1 cellular context compared by ENCODE assay signal in the genomic region with DNA sequence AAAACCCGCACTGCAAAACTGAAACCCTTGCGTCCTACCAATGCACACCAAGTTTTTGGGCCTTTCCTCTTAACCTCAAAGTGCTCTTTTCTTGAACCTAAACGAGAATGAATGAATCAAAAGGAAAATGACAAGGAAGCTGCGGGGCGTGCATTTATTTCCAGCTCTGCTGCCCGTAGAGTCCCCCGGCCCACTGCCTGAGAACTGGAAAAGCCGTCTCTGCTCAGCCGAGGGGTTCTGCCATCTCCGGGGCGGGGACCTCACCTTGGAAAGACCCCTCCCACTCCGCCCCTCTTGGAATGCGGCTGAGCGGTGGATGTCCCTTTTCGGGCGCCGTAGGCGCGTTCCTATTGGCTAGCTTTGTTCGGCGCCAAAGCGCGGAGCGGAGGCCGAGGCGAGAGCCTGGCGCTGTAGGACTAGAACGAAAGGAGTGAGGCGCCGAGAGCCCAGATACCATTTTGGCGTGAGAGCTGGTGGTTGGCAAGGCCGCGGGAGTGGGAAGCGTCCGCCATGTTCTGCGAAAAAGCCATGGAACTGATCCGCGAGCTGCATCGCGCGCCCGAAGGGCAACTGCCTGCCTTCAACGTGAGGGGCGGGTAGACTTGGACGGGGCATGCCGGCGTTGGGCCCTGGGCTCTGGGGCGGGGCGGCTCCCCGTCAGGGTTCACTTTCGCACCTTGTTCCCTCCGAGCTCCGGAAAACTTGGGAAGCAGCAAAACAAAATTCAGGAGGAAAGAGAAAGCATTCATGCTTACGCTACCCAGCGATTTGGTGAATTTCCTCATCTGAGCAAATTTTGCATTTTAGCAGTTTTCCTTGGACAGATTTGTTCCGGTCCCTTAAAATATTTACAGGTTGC.
TF ChIP-seq lines count a peak whose summit lies in the region.

A gene (plus strand): TSS at position 363 of the 859 bp plus-strand sequence. CDS start 148 bp downstream, at position 511.

TF ChIP-seq in WTC11, 78 proteins besides CTCF, POLR2A, EP300 and RAD21 (continued from another document and continues in another):
- TF ChIP-seq, protein P1, sequence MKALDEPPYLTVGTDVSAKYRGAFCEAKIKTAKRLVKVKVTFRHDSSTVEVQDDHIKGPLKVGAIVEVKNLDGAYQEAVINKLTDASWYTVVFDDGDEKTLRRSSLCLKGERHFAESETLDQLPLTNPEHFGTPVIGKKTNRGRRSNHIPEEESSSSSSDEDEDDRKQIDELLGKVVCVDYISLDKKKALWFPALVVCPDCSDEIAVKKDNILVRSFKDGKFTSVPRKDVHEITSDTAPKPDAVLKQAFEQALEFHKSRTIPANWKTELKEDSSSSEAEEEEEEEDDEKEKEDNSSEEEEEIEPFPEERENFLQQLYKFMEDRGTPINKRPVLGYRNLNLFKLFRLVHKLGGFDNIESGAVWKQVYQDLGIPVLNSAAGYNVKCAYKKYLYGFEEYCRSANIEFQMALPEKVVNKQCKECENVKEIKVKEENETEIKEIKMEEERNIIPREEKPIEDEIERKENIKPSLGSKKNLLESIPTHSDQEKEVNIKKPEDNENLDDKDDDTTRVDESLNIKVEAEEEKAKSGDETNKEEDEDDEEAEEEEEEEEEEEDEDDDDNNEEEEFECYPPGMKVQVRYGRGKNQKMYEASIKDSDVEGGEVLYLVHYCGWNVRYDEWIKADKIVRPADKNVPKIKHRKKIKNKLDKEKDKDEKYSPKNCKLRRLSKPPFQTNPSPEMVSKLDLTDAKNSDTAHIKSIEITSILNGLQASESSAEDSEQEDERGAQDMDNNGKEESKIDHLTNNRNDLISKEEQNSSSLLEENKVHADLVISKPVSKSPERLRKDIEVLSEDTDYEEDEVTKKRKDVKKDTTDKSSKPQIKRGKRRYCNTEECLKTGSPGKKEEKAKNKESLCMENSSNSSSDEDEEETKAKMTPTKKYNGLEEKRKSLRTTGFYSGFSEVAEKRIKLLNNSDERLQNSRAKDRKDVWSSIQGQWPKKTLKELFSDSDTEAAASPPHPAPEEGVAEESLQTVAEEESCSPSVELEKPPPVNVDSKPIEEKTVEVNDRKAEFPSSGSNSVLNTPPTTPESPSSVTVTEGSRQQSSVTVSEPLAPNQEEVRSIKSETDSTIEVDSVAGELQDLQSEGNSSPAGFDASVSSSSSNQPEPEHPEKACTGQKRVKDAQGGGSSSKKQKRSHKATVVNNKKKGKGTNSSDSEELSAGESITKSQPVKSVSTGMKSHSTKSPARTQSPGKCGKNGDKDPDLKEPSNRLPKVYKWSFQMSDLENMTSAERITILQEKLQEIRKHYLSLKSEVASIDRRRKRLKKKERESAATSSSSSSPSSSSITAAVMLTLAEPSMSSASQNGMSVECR (CRISPR knock-in tag; IDR thresholded peaks at IDR 0.05; ENCODE audit: borderline replicate concordance), result peak; percentile 93; the same call in 1 of the 2 replicates
- no peak for TF ChIP-seq GRHL2 (CRISPR knock-in tag; IDR thresholded peaks at IDR 0.05; ENCODE audit: insufficient replicate concordance, severe bottlenecking)
- TF ChIP-seq, protein P2, sequence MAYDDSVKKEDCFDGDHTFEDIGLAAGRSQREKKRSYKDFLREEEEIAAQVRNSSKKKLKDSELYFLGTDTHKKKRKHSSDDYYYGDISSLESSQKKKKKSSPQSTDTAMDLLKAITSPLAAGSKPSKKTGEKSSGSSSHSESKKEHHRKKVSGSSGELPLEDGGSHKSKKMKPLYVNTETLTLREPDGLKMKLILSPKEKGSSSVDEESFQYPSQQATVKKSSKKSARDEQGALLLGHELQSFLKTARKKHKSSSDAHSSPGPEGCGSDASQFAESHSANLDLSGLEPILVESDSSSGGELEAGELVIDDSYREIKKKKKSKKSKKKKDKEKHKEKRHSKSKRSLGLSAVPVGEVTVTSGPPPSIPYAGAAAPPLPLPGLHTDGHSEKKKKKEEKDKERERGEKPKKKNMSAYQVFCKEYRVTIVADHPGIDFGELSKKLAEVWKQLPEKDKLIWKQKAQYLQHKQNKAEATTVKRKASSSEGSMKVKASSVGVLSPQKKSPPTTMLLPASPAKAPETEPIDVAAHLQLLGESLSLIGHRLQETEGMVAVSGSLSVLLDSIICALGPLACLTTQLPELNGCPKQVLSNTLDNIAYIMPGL (CRISPR knock-in tag; IDR thresholded peaks at IDR 0.05), result peak; percentile 76
- TF ChIP-seq, protein P3, sequence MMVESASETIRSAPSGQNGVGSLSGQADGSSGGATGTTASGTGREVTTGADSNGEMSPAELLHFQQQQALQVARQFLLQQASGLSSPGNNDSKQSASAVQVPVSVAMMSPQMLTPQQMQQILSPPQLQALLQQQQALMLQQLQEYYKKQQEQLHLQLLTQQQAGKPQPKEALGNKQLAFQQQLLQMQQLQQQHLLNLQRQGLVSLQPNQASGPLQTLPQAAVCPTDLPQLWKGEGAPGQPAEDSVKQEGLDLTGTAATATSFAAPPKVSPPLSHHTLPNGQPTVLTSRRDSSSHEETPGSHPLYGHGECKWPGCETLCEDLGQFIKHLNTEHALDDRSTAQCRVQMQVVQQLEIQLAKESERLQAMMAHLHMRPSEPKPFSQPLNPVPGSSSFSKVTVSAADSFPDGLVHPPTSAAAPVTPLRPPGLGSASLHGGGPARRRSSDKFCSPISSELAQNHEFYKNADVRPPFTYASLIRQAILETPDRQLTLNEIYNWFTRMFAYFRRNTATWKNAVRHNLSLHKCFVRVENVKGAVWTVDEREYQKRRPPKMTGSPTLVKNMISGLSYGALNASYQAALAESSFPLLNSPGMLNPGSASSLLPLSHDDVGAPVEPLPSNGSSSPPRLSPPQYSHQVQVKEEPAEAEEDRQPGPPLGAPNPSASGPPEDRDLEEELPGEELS (CRISPR knock-in tag; IDR thresholded peaks at IDR 0.05), result peak; percentile 75
- TF ChIP-seq NR3C1 (CRISPR knock-in tag; conservative IDR thresholded peaks at IDR 0.05; ENCODE audit: low read depth), result peak; percentile 91
- TF ChIP-seq, protein P4, sequence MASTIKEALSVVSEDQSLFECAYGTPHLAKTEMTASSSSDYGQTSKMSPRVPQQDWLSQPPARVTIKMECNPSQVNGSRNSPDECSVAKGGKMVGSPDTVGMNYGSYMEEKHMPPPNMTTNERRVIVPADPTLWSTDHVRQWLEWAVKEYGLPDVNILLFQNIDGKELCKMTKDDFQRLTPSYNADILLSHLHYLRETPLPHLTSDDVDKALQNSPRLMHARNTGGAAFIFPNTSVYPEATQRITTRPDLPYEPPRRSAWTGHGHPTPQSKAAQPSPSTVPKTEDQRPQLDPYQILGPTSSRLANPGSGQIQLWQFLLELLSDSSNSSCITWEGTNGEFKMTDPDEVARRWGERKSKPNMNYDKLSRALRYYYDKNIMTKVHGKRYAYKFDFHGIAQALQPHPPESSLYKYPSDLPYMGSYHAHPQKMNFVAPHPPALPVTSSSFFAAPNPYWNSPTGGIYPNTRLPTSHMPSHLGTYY (CRISPR knock-in tag; IDR thresholded peaks at IDR 0.05), result peak; percentile 76; the same call in 1 of the 2 replicates
- TF ChIP-seq, protein P5, sequence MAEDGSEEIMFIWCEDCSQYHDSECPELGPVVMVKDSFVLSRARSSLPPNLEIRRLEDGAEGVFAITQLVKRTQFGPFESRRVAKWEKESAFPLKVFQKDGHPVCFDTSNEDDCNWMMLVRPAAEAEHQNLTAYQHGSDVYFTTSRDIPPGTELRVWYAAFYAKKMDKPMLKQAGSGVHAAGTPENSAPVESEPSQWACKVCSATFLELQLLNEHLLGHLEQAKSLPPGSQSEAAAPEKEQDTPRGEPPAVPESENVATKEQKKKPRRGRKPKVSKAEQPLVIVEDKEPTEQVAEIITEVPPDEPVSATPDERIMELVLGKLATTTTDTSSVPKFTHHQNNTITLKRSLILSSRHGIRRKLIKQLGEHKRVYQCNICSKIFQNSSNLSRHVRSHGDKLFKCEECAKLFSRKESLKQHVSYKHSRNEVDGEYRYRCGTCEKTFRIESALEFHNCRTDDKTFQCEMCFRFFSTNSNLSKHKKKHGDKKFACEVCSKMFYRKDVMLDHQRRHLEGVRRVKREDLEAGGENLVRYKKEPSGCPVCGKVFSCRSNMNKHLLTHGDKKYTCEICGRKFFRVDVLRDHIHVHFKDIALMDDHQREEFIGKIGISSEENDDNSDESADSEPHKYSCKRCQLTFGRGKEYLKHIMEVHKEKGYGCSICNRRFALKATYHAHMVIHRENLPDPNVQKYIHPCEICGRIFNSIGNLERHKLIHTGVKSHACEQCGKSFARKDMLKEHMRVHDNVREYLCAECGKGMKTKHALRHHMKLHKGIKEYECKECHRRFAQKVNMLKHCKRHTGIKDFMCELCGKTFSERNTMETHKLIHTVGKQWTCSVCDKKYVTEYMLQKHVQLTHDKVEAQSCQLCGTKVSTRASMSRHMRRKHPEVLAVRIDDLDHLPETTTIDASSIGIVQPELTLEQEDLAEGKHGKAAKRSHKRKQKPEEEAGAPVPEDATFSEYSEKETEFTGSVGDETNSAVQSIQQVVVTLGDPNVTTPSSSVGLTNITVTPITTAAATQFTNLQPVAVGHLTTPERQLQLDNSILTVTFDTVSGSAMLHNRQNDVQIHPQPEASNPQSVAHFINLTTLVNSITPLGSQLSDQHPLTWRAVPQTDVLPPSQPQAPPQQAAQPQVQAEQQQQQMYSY (CRISPR knock-in tag; IDR thresholded peaks at IDR 0.05), result peak; percentile 57
- no peak for TF ChIP-seq ZNF263 (CRISPR knock-in tag; IDR thresholded peaks at IDR 0.05; ENCODE audit: low read depth)
- no peak for TF ChIP-seq FOXJ3 (CRISPR knock-in tag; IDR thresholded peaks at IDR 0.05; ENCODE audit: borderline replicate concordance)
- TF ChIP-seq, protein P6, sequence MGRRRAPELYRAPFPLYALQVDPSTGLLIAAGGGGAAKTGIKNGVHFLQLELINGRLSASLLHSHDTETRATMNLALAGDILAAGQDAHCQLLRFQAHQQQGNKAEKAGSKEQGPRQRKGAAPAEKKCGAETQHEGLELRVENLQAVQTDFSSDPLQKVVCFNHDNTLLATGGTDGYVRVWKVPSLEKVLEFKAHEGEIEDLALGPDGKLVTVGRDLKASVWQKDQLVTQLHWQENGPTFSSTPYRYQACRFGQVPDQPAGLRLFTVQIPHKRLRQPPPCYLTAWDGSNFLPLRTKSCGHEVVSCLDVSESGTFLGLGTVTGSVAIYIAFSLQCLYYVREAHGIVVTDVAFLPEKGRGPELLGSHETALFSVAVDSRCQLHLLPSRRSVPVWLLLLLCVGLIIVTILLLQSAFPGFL (CRISPR knock-in tag; IDR thresholded peaks at IDR 0.05; ENCODE audit: borderline replicate concordance), result peak; percentile 79; the same call in 1 of the 2 replicates
- TF ChIP-seq, protein P7, sequence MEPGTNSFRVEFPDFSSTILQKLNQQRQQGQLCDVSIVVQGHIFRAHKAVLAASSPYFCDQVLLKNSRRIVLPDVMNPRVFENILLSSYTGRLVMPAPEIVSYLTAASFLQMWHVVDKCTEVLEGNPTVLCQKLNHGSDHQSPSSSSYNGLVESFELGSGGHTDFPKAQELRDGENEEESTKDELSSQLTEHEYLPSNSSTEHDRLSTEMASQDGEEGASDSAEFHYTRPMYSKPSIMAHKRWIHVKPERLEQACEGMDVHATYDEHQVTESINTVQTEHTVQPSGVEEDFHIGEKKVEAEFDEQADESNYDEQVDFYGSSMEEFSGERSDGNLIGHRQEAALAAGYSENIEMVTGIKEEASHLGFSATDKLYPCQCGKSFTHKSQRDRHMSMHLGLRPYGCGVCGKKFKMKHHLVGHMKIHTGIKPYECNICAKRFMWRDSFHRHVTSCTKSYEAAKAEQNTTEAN (CRISPR knock-in tag; IDR thresholded peaks at IDR 0.05), result peak; percentile 71
- TF ChIP-seq, protein P8, sequence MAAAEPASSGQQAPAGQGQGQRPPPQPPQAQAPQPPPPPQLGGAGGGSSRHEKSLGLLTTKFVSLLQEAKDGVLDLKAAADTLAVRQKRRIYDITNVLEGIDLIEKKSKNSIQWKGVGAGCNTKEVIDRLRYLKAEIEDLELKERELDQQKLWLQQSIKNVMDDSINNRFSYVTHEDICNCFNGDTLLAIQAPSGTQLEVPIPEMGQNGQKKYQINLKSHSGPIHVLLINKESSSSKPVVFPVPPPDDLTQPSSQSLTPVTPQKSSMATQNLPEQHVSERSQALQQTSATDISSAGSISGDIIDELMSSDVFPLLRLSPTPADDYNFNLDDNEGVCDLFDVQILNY (CRISPR knock-in tag; IDR thresholded peaks at IDR 0.05), result peak; percentile 94
- TF ChIP-seq PRRX2 (CRISPR knock-in tag; IDR thresholded peaks at IDR 0.05), result 0 out of 2 replicates have a peak, but pooled peaks have one; percentile 25
- TF ChIP-seq ZNF232 (CRISPR knock-in tag; IDR thresholded peaks at IDR 0.05), result no peak
- TF ChIP-seq CREM (CRISPR knock-in tag; IDR thresholded peaks at IDR 0.05), result peak; percentile 65; the same call in 1 of the 2 replicates
- peak; percentile 69; the same call in 1 of the 2 replicates for TF ChIP-seq JUN (CRISPR knock-in tag; IDR thresholded peaks at IDR 0.05)
- no peak for TF ChIP-seq ZNF416 (CRISPR knock-in tag; IDR thresholded peaks at IDR 0.05)
- TF ChIP-seq, protein P9, sequence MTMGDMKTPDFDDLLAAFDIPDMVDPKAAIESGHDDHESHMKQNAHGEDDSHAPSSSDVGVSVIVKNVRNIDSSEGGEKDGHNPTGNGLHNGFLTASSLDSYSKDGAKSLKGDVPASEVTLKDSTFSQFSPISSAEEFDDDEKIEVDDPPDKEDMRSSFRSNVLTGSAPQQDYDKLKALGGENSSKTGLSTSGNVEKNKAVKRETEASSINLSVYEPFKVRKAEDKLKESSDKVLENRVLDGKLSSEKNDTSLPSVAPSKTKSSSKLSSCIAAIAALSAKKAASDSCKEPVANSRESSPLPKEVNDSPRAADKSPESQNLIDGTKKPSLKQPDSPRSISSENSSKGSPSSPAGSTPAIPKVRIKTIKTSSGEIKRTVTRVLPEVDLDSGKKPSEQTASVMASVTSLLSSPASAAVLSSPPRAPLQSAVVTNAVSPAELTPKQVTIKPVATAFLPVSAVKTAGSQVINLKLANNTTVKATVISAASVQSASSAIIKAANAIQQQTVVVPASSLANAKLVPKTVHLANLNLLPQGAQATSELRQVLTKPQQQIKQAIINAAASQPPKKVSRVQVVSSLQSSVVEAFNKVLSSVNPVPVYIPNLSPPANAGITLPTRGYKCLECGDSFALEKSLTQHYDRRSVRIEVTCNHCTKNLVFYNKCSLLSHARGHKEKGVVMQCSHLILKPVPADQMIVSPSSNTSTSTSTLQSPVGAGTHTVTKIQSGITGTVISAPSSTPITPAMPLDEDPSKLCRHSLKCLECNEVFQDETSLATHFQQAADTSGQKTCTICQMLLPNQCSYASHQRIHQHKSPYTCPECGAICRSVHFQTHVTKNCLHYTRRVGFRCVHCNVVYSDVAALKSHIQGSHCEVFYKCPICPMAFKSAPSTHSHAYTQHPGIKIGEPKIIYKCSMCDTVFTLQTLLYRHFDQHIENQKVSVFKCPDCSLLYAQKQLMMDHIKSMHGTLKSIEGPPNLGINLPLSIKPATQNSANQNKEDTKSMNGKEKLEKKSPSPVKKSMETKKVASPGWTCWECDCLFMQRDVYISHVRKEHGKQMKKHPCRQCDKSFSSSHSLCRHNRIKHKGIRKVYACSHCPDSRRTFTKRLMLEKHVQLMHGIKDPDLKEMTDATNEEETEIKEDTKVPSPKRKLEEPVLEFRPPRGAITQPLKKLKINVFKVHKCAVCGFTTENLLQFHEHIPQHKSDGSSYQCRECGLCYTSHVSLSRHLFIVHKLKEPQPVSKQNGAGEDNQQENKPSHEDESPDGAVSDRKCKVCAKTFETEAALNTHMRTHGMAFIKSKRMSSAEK (CRISPR knock-in tag; IDR thresholded peaks at IDR 0.05; ENCODE audit: borderline replicate concordance), result no peak
- no peak for TF ChIP-seq RELA (CRISPR knock-in tag; IDR thresholded peaks at IDR 0.05; ENCODE audit: borderline replicate concordance)
- TF ChIP-seq ETV6 (CRISPR knock-in tag; IDR thresholded peaks at IDR 0.05), result peak; percentile 80; the same call in 1 of the 2 replicates
- no peak for TF ChIP-seq SMAD3 (CRISPR knock-in tag; IDR thresholded peaks at IDR 0.05; ENCODE audit: borderline replicate concordance)
- peak; percentile 68 for TF ChIP-seq NFYB (CRISPR knock-in tag; conservative IDR thresholded peaks at IDR 0.05; ENCODE audit: low read depth)
- 0 out of 2 replicates have a peak, but pooled peaks have one; percentile 53 for TF ChIP-seq ZNF138 (CRISPR knock-in tag; conservative IDR thresholded peaks at IDR 0.05)
- TF ChIP-seq ATF1 (CRISPR knock-in tag; IDR thresholded peaks at IDR 0.05), result no peak
- no peak for TF ChIP-seq ZNF423 (CRISPR knock-in tag; IDR thresholded peaks at IDR 0.05)
- no peak for TF ChIP-seq GTF2I (CRISPR knock-in tag; conservative IDR thresholded peaks at IDR 0.05)
- no peak for TF ChIP-seq EMX1 (CRISPR knock-in tag; IDR thresholded peaks at IDR 0.05)
- TF ChIP-seq SP1 (CRISPR knock-in tag; conservative IDR thresholded peaks at IDR 0.05), result peak; percentile 95
- no peak for TF ChIP-seq TCF7 (CRISPR knock-in tag; IDR thresholded peaks at IDR 0.05; ENCODE audit: low read depth)
